9 cellular contexts compared by ENCODE assay signal in the genomic region with DNA sequence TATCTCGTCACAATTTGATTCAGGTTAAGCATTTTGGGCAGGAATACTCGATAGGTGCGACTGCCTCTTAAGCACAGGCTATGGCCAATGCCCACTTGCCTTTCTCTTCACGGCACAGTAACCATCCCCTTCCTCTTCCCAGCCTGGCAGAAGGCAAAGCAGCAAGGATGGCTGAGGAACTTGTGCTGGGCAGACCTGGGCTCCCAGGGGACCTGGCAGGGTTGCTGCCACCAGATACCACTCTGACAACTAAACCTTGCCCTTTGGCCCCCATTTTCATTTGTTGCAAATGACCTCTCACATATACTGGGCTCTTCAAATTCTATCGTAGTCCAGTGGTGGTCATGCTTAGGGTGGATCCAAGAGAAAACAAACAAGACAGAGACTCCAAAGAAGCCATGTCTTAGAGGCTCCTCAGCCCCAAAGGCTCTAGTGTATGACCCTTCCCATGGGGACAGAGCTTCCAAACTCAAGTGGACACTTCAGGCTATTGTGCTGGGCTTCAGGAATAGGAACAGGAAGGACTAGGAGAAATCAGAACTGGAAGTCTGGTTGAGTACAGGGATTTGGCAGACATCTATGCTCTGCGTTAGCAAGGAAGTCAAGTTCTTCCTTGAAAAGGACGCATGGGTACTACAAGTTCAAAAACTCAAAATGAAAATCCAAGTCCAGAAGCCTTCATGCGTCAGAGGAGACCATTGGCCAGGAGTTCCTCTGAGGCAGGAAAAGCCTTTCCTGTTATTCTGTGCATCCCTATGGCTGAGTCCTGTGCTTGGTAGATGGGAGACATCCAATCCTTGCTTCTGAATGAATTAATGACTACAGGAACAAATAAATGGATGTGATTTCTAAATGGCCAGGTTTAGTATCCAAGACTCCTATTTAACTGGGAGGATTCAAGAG.
DNase-seq lines count a peak whose midpoint lies in the region; ATAC-seq and TF ChIP-seq lines count a peak whose summit lies in the region.
"Had no signal": no experiment of that assay in that cellular context is flagged by ENCODE, and none has a peak within 500 bp of the region (broad histone marks: within the 10 kb centered on the region; RNA-seq: fewer than 3 reads in every experiment).

No MANE protein-coding gene starts in this region.

- no peak for DNase-seq in activated CD4-positive, alpha-beta T cell treated with anti-CD3 and anti-CD28 coated beads, Interleukin-2, amount 10 ng/mL, durations not matched to agents 7 days and 5 days
- DNase-seq in activated CD4-positive, alpha-beta T cell treated with anti-CD3 and anti-CD28 coated beads, Interleukin-2, amount 50 U/mL, for 1 hour = no peak
- DNase-seq in mammary epithelial cell = no peak
- DNase-seq in lower lobe of right lung = no peak
- DNase-seq in suprapubic skin (ENCODE audit: low spot score in 2 of 2) = no peak
- DNase-seq in activated effector memory CD4-positive, alpha-beta T cell treated with Interleukin-2 at 50 U/mL for 16 hours = no peak
- DNase-seq in iPS-NIHi11 (ENCODE audit: low spot score) = no peak
- no peak for DNase-seq in effector memory CD4-positive, alpha-beta T cell
- DNase-seq: NCI-H2081 treated with DMSO at 0.1 percent for 48 hours had no signal

- H3K27ac Mint-ChIP-seq in activated CD4-positive, alpha-beta T cell treated with anti-CD3 and anti-CD28 coated beads, Interleukin-2, amount 10 ng/mL, durations not matched to agents 7 days and 5 days = peak overlapping the region; percentile 82

- intact Hi-C loops in mammary epithelial cell (cut with micrococcal nuclease) (no loop called here), lower lobe of right lung (cut with DNase I) (no loop called here)

- peaks cover 37% of the 10 kb centered on the region for H3K4me1 Mint-ChIP-seq in activated CD4-positive, alpha-beta T cell treated with anti-CD3 and anti-CD28 coated beads, Interleukin-2, amount 10 ng/mL, durations not matched to agents 7 days and 5 days

- peaks cover 2% of the 10 kb centered on the region for H3K9me3 Mint-ChIP-seq in activated CD4-positive, alpha-beta T cell treated with anti-CD3 and anti-CD28 coated beads, Interleukin-2, amount 10 ng/mL, durations not matched to agents 7 days and 5 days

- H3K9me3 ChIP-seq in mammary epithelial cell (replicated peaks; ENCODE audit: insufficient read depth, low read length) (no peaks in the 10 kb centered on the region), lower lobe of right lung (no peaks in the 10 kb centered on the region), suprapubic skin (no peaks in the 10 kb centered on the region)
- no peaks in the 10 kb centered on the region for H3K9me3 ChIP-seq in effector memory CD4-positive, alpha-beta T cell (ENCODE audit: control insufficient read depth, low read length)

- peak overlapping the region; percentile 74 for H2AFZ ChIP-seq in mammary epithelial cell (ENCODE audit: low read depth, low read length)

- dilution Hi-C loops in mammary epithelial cell (cut with HindIII; ENCODE audit: low sequenced_read_pairs) = no loop called here

- no peak overlapping the region for H3K4me2 ChIP-seq in mammary epithelial cell (ENCODE audit: insufficient read depth, low read depth, low read length)

- 91% methylated on average over 8 of the region's 8 CpGs for WGBS in mammary epithelial cell (ENCODE audit: low coverage, missing lambda C conversion rate)
- 89% methylated on average over 8 of the region's 8 CpGs for WGBS in suprapubic skin

- H3K4me3 ChIP-seq in mammary epithelial cell (replicated peaks in 1 of 3; ENCODE audit: insufficient read depth in 1 of 3, low read depth in 2 of 3, low read length in 3 of 3) (no peak overlapping the region), lower lobe of right lung (no peak overlapping the region), suprapubic skin (no peak overlapping the region)
- H3K4me3 ChIP-seq in effector memory CD4-positive, alpha-beta T cell (ENCODE audit: insufficient read depth, low read depth, low read length, poor library complexity, severe bottlenecking) = no peak overlapping the region

- H3K27ac ChIP-seq in mammary epithelial cell (ENCODE audit: insufficient read depth, low read depth, low read length) = no peak overlapping the region
- H3K27ac ChIP-seq in lower lobe of right lung = peak overlapping the region; percentile 86
- H3K27ac ChIP-seq in suprapubic skin = peak overlapping the region; percentile 94
- H3K27ac ChIP-seq in effector memory CD4-positive, alpha-beta T cell (ENCODE audit: insufficient read depth, low read length, poor library complexity, severe bottlenecking) = no peak overlapping the region

- CTCF ChIA-PET in activated CD4-positive, alpha-beta T cell treated with anti-CD3 and anti-CD28 coated beads, Interleukin-2, amount 10 ng/mL, durations not matched to agents 7 days and 5 days (lab: Charles Lee) = interaction anchor here (1.3 to 1.6 kb wide), 2 partner anchors 20 to 37 kb away, joined by 4 read pairs; no protein-coding TSS in a partner anchor
- CTCF ChIA-PET in mammary epithelial cell (lab: Charles Lee; ENCODE audit: low non-redundant PET) = no interaction called here

- no peak overlapping the region for H3K9ac ChIP-seq in mammary epithelial cell (ENCODE audit: insufficient read depth, low read length)

- no peak for TF ChIP-seq POLR2A in suprapubic skin (IDR thresholded peaks at IDR 0.05)

- BruUV-seq in mammary epithelial cell (replicated peaks; lab: Mats Ljungman, UMichigan) = no TSS peak

- no peaks in the 10 kb centered on the region for H4K20me1 ChIP-seq in mammary epithelial cell (ENCODE audit: insufficient read depth, low read length)

- no peaks in the 10 kb centered on the region for H3K79me2 ChIP-seq in mammary epithelial cell (ENCODE audit: insufficient read depth, low read length)

- H3K4me1 ChIP-seq in mammary epithelial cell (ENCODE audit: insufficient read depth, low read length) = peaks cover 41% of the 10 kb centered on the region
- H3K4me1 ChIP-seq in lower lobe of right lung = peaks cover 49% of the 10 kb centered on the region
- peaks cover 64% of the 10 kb centered on the region for H3K4me1 ChIP-seq in suprapubic skin
- no peaks in the 10 kb centered on the region for H3K4me1 ChIP-seq in effector memory CD4-positive, alpha-beta T cell (ENCODE audit: control insufficient read depth, insufficient read depth, low read length, poor library complexity, severe bottlenecking)

- peak in 1 of 2 donors; percentile 3 for ATAC-seq in lower lobe of right lung

- H3K36me3 ChIP-seq in mammary epithelial cell (ENCODE audit: insufficient read depth, low read length) (no peaks in the 10 kb centered on the region), lower lobe of right lung (no peaks in the 10 kb centered on the region), suprapubic skin (no peaks in the 10 kb centered on the region)
- H3K36me3 ChIP-seq in effector memory CD4-positive, alpha-beta T cell (ENCODE audit: control insufficient read depth, insufficient read depth, low read length) = no peaks in the 10 kb centered on the region

- H3K27me3 Mint-ChIP-seq in activated CD4-positive, alpha-beta T cell treated with anti-CD3 and anti-CD28 coated beads, Interleukin-2, amount 10 ng/mL, durations not matched to agents 7 days and 5 days = no peaks in the 10 kb centered on the region

- POLR2A ChIA-PET in activated CD4-positive, alpha-beta T cell treated with anti-CD3 and anti-CD28 coated beads, Interleukin-2, amount 10 ng/mL, durations not matched to agents 7 days and 5 days (lab: Charles Lee) = no interaction called here

- TF ChIP-seq CTCF in mammary epithelial cell (conservative IDR thresholded peaks at IDR 0.05 in 1 of 2, IDR thresholded peaks at IDR 0.05 in 1 of 2; ENCODE audit: extremely low read depth in 1 of 2, insufficient read depth in 1 of 2, low read depth in 1 of 2, low read length in 2 of 2) (no peak), lower lobe of right lung (IDR thresholded peaks at IDR 0.05) (no peak), suprapubic skin (IDR thresholded peaks at IDR 0.05) (no peak)

- H3K27me3 ChIP-seq in mammary epithelial cell (ENCODE audit: insufficient read depth, low read length) (no peaks in the 10 kb centered on the region), lower lobe of right lung (ENCODE audit: low read depth) (no peaks in the 10 kb centered on the region), suprapubic skin (no peaks in the 10 kb centered on the region)
- H3K27me3 ChIP-seq in effector memory CD4-positive, alpha-beta T cell (replicated peaks; ENCODE audit: control insufficient read depth, insufficient read depth, low read length, poor library complexity, severe bottlenecking) = no peaks in the 10 kb centered on the region

- TF ChIP-seq EP300 in suprapubic skin (IDR thresholded peaks at IDR 0.05) = no peak

- H3K36me3 Mint-ChIP-seq in activated CD4-positive, alpha-beta T cell treated with anti-CD3 and anti-CD28 coated beads, Interleukin-2, amount 10 ng/mL, durations not matched to agents 7 days and 5 days (ENCODE audit: low read depth) = peaks cover 3% of the 10 kb centered on the region

- in situ Hi-C loops in mammary epithelial cell (cut with MboI; ENCODE audit: low sequenced_read_pairs in 2 of 2) = no loop called here

- H3K4me3 Mint-ChIP-seq in activated CD4-positive, alpha-beta T cell treated with anti-CD3 and anti-CD28 coated beads, Interleukin-2, amount 10 ng/mL, durations not matched to agents 7 days and 5 days = no peak overlapping the region

Comparison
In these comparisons a context has a peak if more than half of its experiments do, and no peak if none do; other contexts are left out.
1. H3K27ac ChIP-seq: peak in lower lobe of right lung (single experiment) and suprapubic skin (single experiment); none in mammary epithelial cell (single experiment) and effector memory CD4-positive, alpha-beta T cell (single experiment).